In genomic region chr9:27247756-27248155, GRCh38 we compare ENCODE assay signal across 10 cellular contexts. TPM values are rescaled to one million over a fixed set of nuclear protein-coding genes. Genes with fewer than 3 reads are reported as not detected.
DNase-seq lines count a peak whose midpoint lies in the region; ATAC-seq, FAIRE-seq and TF ChIP-seq lines count a peak whose summit lies in the region.
"Had no signal": no experiment of that assay in that cellular context is flagged by ENCODE, and none has a peak within 500 bp of the region (broad histone marks: within the 10 kb centered on the region; RNA-seq: fewer than 3 reads in every experiment).

No MANE protein-coding gene starts in this region.

- intact Hi-C loops in heart right ventricle (cut with DNase I): no loop called here

- WGBS in heart right ventricle, 2 donors: 11 to 15% methylated on average over 2 of the region's 2 CpGs

- peaks cover 20% of the 10 kb centered on the region for H3K27me3 Mint-ChIP-seq in stimulated activated memory B cell treated with anti-CD40 and anti-IgM and Interleukin-4, amounts not matched to agents 10 μg/mL and 1 μg/mL and 100 μg/mL, for 72 hours
- H3K27me3 Mint-ChIP-seq: dendritic cell treated with granulocyte-macrophage colony-stimulating factor and Interleukin-4, amounts not matched to agents 40 ng/mL and 50 ng/mL, for 4 days had no signal

- peaks cover 2% of the 10 kb centered on the region for H3K9me3 Mint-ChIP-seq in stimulated activated memory B cell treated with anti-CD40 and anti-IgM and Interleukin-4, amounts not matched to agents 10 μg/mL and 1 μg/mL and 100 μg/mL, for 72 hours
- H3K9me3 Mint-ChIP-seq: dendritic cell treated with granulocyte-macrophage colony-stimulating factor and Interleukin-4, amounts not matched to agents 40 ng/mL and 50 ng/mL, for 4 days; stimulated activated naive CD8-positive, alpha-beta T cell treated with anti-CD3 and anti-CD28 coated beads, Interleukin-15, Interleukin-2, amounts not matched to agents 100 ng/mL and 50 ng/mL, for 24 hours had no signal

- peaks cover 4% of the 10 kb centered on the region for H3K36me3 Mint-ChIP-seq in stimulated activated memory B cell treated with anti-CD40 and anti-IgM and Interleukin-4, amounts not matched to agents 10 μg/mL and 1 μg/mL and 100 μg/mL, for 72 hours

- H3K9me3 ChIP-seq in WERI-Rb-1 (ENCODE audit: severe bottlenecking) (no peaks in the 10 kb centered on the region), heart right ventricle (peaks cover 0 to 14% (median 0%) of the 10 kb centered on the region in 11 donors)

- no peak overlapping the region for H3K27ac ChIP-seq in WERI-Rb-1
- no peak overlapping the region for H3K27ac ChIP-seq in heart right ventricle

- H3K27ac Mint-ChIP-seq in stimulated activated memory B cell treated with anti-CD40 and anti-IgM and Interleukin-4, amounts not matched to agents 10 μg/mL and 1 μg/mL and 100 μg/mL, for 72 hours: no peak overlapping the region
- H3K27ac Mint-ChIP-seq: dendritic cell treated with granulocyte-macrophage colony-stimulating factor and Interleukin-4, amounts not matched to agents 40 ng/mL and 50 ng/mL, for 4 days; stimulated activated naive CD8-positive, alpha-beta T cell treated with anti-CD3 and anti-CD28 coated beads, Interleukin-15, Interleukin-2, amounts not matched to agents 100 ng/mL and 50 ng/mL, for 24 hours had no signal

- no peak for TF ChIP-seq POLR2A in H54 (IDR thresholded peaks at IDR 0.05; ENCODE audit: low read depth, low read length)

- H3K36me3 ChIP-seq in WERI-Rb-1: no peaks in the 10 kb centered on the region
- no peaks in the 10 kb centered on the region for H3K36me3 ChIP-seq in heart right ventricle

- H3K4me3 ChIP-seq in WERI-Rb-1 (ENCODE audit: low read depth, low read length) (no peak overlapping the region), heart right ventricle (no peak overlapping the region)

- peak; percentile 96 for FAIRE-seq in H54 (lab: Jason Lieb, UNC)

- no peak overlapping the region for H3K4me3 Mint-ChIP-seq in stimulated activated memory B cell treated with anti-CD40 and anti-IgM and Interleukin-4, amounts not matched to agents 10 μg/mL and 1 μg/mL and 100 μg/mL, for 72 hours
- H3K4me3 Mint-ChIP-seq: dendritic cell treated with granulocyte-macrophage colony-stimulating factor and Interleukin-4, amounts not matched to agents 40 ng/mL and 50 ng/mL, for 4 days; stimulated activated naive CD8-positive, alpha-beta T cell treated with anti-CD3 and anti-CD28 coated beads, Interleukin-15, Interleukin-2, amounts not matched to agents 100 ng/mL and 50 ng/mL, for 24 hours had no signal

- ATAC-seq in heart right ventricle: peak in 2 of 8 donors; percentile 50 to 51
- ATAC-seq in stimulated activated memory B cell treated with anti-CD40 and anti-IgM and Interleukin-4, amounts not matched to agents 10 μg/mL and 1 μg/mL and 100 μg/mL, for 72 hours: peak; percentile 54

- TF ChIP-seq CTCF in LNCAP (IDR thresholded peaks at IDR 0.05) (peak; percentile 80), WERI-Rb-1 (IDR thresholded peaks at IDR 0.05; ENCODE audit: low read depth, low read length) (peak; percentile 70), heart right ventricle (IDR thresholded peaks at IDR 0.05) (peak in 8 of 9 donors; percentile 11 to 59 (median 48))

- H3K4me1 ChIP-seq in heart right ventricle: no peaks in the 10 kb centered on the region

- H3K27me3 ChIP-seq in WERI-Rb-1 (ENCODE audit: insufficient read depth, low read depth, severe bottlenecking): no peaks in the 10 kb centered on the region
- H3K27me3 ChIP-seq in heart right ventricle: no peaks in the 10 kb centered on the region

- peak; percentile 48 for DNase-seq in NCI-H82 (lab: John Stamatoyannopoulos, UW)
- no peak for DNase-seq in NCI-H82 treated with DMSO at 0.1 percent for 48 hours (lab: John Stamatoyannopoulos, UW; ENCODE audit: unreplicated experiment)
- peak; percentile 47 for DNase-seq in H54 (ENCODE audit: insufficient read length, low spot score)
- peak; percentile 43 for DNase-seq in WERI-Rb-1
- no peak for DNase-seq in heart right ventricle
- DNase-seq in occipital lobe (lab: John Stamatoyannopoulos, UW): no peak

- peaks cover 5% of the 10 kb centered on the region for H3K4me1 Mint-ChIP-seq in stimulated activated memory B cell treated with anti-CD40 and anti-IgM and Interleukin-4, amounts not matched to agents 10 μg/mL and 1 μg/mL and 100 μg/mL, for 72 hours

RNA-seq across cellular contexts. Expression of gene EQTN, which starts 49.2 kb away (rescaled TPM):
- total RNA-seq in heart right ventricle (not detected), occipital lobe (1.6 TPM)
- not detected for polyA plus RNA-seq in heart right ventricle

Comparison
In these comparisons a context has a peak if more than half of its experiments do, and no peak if none do; other contexts are left out.
1. DNase-seq: peak in NCI-H82 (single experiment), H54 (single experiment) and WERI-Rb-1 (single experiment); none in NCI-H82 treated with DMSO at 0.1 percent for 48 hours (single experiment), heart right ventricle (0 of 2) and occipital lobe (single experiment).
2. Peak in every context shown above with its lines, with median percentiles within 50 percentile points of each other: CTCF ChIP-seq.